Comparison of ENCODE assay signal across 21 cellular contexts in genomic region chr19:20151617-20152145, GRCh38.
"Had no signal": no experiment of that assay in that cellular context is flagged by ENCODE, and none has a peak within 500 bp of the region (broad histone marks: within the 10 kb centered on the region; RNA-seq: fewer than 3 reads in every experiment).

No MANE protein-coding gene starts in this region.

- H3K4me1 Mint-ChIP-seq: activated B cell treated with CpG ODN at 0.5 μM for 24 hours; activated CD4-positive, alpha-beta memory T cell treated with anti-CD3 and anti-CD28 coated beads, Interleukin-2, amount 10 ng/mL, durations not matched to agents 7 days and 5 days; activated naive CD4-positive, alpha-beta T cell treated with anti-CD3 and anti-CD28 coated beads, Interleukin-2, amount 10 ng/mL, durations not matched to agents 7 days and 5 days; memory B cell; naive thymus-derived CD4-positive, alpha-beta T cell; T-cell had no signal

- H3K27me3 Mint-ChIP-seq: activated B cell treated with CpG ODN at 0.5 μM for 24 hours; activated CD4-positive, alpha-beta memory T cell treated with anti-CD3 and anti-CD28 coated beads, Interleukin-2, amount 10 ng/mL, durations not matched to agents 7 days and 5 days; activated naive CD4-positive, alpha-beta T cell treated with anti-CD3 and anti-CD28 coated beads, Interleukin-2, amount 10 ng/mL, durations not matched to agents 7 days and 5 days; naive thymus-derived CD4-positive, alpha-beta T cell; T-cell had no signal

- H3K27ac Mint-ChIP-seq: activated B cell treated with CpG ODN at 0.5 μM for 24 hours; activated CD4-positive, alpha-beta memory T cell treated with anti-CD3 and anti-CD28 coated beads, Interleukin-2, amount 10 ng/mL, durations not matched to agents 7 days and 5 days; activated naive CD4-positive, alpha-beta T cell treated with anti-CD3 and anti-CD28 coated beads, Interleukin-2, amount 10 ng/mL, durations not matched to agents 7 days and 5 days; memory B cell; naive thymus-derived CD4-positive, alpha-beta T cell; T-cell had no signal

- H3K27me3 ChIP-seq: brain microvascular endothelial cell, colonic mucosa, gastrocnemius medialis, heart left ventricle, transverse colon, vagina had no signal

- H3K4me3 ChIP-seq: colonic mucosa, gastrocnemius medialis, heart left ventricle, transverse colon, vagina had no signal

- H3K36me3 ChIP-seq: brain microvascular endothelial cell, colonic mucosa, gastrocnemius medialis, heart left ventricle, transverse colon, vagina had no signal

- H3K9me3 Mint-ChIP-seq: activated B cell treated with CpG ODN at 0.5 μM for 24 hours had no signal

- DNase-seq: activated B cell treated with CpG ODN at 0.5 μM for 24 hours; activated CD4-positive, alpha-beta memory T cell treated with anti-CD3 and anti-CD28 coated beads, Interleukin-2, amount 10 ng/mL, durations not matched to agents 7 days and 5 days; activated CD4-positive, alpha-beta T cell treated with anti-CD3 and anti-CD28 coated beads for 4 hours; activated naive CD4-positive, alpha-beta T cell treated with anti-CD3 and anti-CD28 coated beads, Interleukin-2, amount 10 ng/mL, durations not matched to agents 7 days and 5 days; activated T-cell treated with anti-CD3 and anti-CD28 coated beads, Interleukin-2, amount 50 U/mL, for 1 hour; aorta; brain microvascular endothelial cell; central memory CD4-positive, alpha-beta T cell; colonic mucosa; gastrocnemius medialis; heart left ventricle; left ventricle myocardium superior; naive thymus-derived CD4-positive, alpha-beta T cell; stimulated activated CD4-positive, alpha-beta T cell treated with anti-CD3 and anti-CD28 coated beads, Interleukin-2, amount 100 ng/mL, for 24 hours; stimulated activated naive CD8-positive, alpha-beta T cell treated with anti-CD3 and anti-CD28 coated beads, Interleukin-15, Interleukin-2, amounts not matched to agents 100 U/mL and 50 U/mL, for 24 hours; substantia nigra; T-cell; transverse colon had no signal

- H3K36me3 Mint-ChIP-seq: T-cell had no signal

- ATAC-seq: esophagus mucosa; gastrocnemius medialis; heart left ventricle; left ventricle myocardium superior; naive thymus-derived CD4-positive, alpha-beta T cell; stimulated activated naive CD8-positive, alpha-beta T cell treated with anti-CD3 and anti-CD28 coated beads, Interleukin-15, Interleukin-2, amounts not matched to agents 100 U/mL and 50 U/mL, for 24 hours; T-cell had no signal

- H3K4me3 Mint-ChIP-seq: activated B cell treated with CpG ODN at 0.5 μM for 24 hours; activated CD4-positive, alpha-beta memory T cell treated with anti-CD3 and anti-CD28 coated beads, Interleukin-2, amount 10 ng/mL, durations not matched to agents 7 days and 5 days; activated naive CD4-positive, alpha-beta T cell treated with anti-CD3 and anti-CD28 coated beads, Interleukin-2, amount 10 ng/mL, durations not matched to agents 7 days and 5 days; memory B cell; naive thymus-derived CD4-positive, alpha-beta T cell; T-cell had no signal
